ENCODE assay signal across 8 cellular contexts in genomic region chr1:27341525-27342252, GRCh38. TPM values are rescaled to one million over a fixed set of nuclear protein-coding genes. Genes with fewer than 3 reads are reported as not detected.
DNase-seq lines count a peak whose midpoint lies in the region; TF ChIP-seq lines count a peak whose summit lies in the region.

SYTL1 (plus strand) TSS chr1:27342022; CDS start chr1:27345335, 3,313 bp downstream.

- H2AFZ ChIP-seq in PC-9 = peak within 1 kb of the TSS; percentile 72; the same call in 1 of the 2 replicates

- DNase-seq in NCI-H2029 (lab: John Stamatoyannopoulos, UW) = peak; percentile 51
- DNase-seq in NCI-H2029 treated with DMSO at 0.1 percent for 48 hours (lab: John Stamatoyannopoulos, UW) = no peak
- peak; percentile 88 for DNase-seq in HPDE6-E6E7 (ENCODE audit: extremely low spot score)
- peak; percentile 64 to 82 for DNase-seq in PC-9
- DNase-seq in activated T-cell treated with anti-CD3 and anti-CD28 coated beads, Interleukin-2, amount 50 U/mL, for 24 hours = peak; percentile 79
- peak; percentile 30 for DNase-seq in fibroblast of gingiva (ENCODE audit: low read depth)
- peak; percentile 30 for DNase-seq in occipital lobe (lab: John Stamatoyannopoulos, UW)
- DNase-seq in sigmoid colon = no peak

- H3K27ac Mint-ChIP-seq in activated T-cell treated with anti-CD3 and anti-CD28 coated beads, Interleukin-2, amount 50 U/mL, for 24 hours = peak within 1 kb of the TSS; percentile 87

- no peaks in the 10 kb centered on the region for H3K36me3 ChIP-seq in PC-9 (ENCODE audit: low read depth)
- H3K36me3 ChIP-seq in sigmoid colon = peaks cover 0 to 16% (median 2%) of the 10 kb centered on the region in 4 donors

- POLR2A ChIA-PET in PC-9 (lab: Charles Lee; ENCODE audit: unreplicated experiment) = interaction anchor here (0.6 to 0.7 kb wide), 3 partner anchors 20 to 25 kb away, joined by 3 to 7 read pairs (median 4); partner anchors contain the start of gene MAP3K6

- peaks cover 22% of the 10 kb centered on the region for H3K36me3 Mint-ChIP-seq in activated T-cell treated with anti-CD3 and anti-CD28 coated beads, Interleukin-2, amount 50 U/mL, for 24 hours (ENCODE audit: low read depth)

- H3F3A ChIP-seq in PC-9 (ENCODE audit: insufficient read depth, low read depth) = peaks cover 23% of the 10 kb centered on the region; the same call in 1 of the 2 replicates

- TF ChIP-seq EP300 in sigmoid colon (IDR thresholded peaks at IDR 0.05) = no peak

- no TSS peak for BruUV-seq in PC-9 (replicated peaks; lab: Mats Ljungman, UMichigan)

- no peaks in the 10 kb centered on the region for H3K79me2 ChIP-seq in PC-9 (ENCODE audit: low read depth)

- H3K9me2 ChIP-seq in PC-9 (ENCODE audit: insufficient read depth) = no peaks in the 10 kb centered on the region

- no peaks in the 10 kb centered on the region for H3K9me3 Mint-ChIP-seq in activated T-cell treated with anti-CD3 and anti-CD28 coated beads, Interleukin-2, amount 50 U/mL, for 24 hours

- H3K27me3 Mint-ChIP-seq in activated T-cell treated with anti-CD3 and anti-CD28 coated beads, Interleukin-2, amount 50 U/mL, for 24 hours = no peaks in the 10 kb centered on the region

- H3K27me3 ChIP-seq in PC-9 (ENCODE audit: insufficient read depth, low read depth) = no peaks in the 10 kb centered on the region
- peaks cover 0 to under 1% (median 0%) of the 10 kb centered on the region in 3 donors for H3K27me3 ChIP-seq in sigmoid colon

- TF ChIP-seq CTCF in PC-9 (conservative IDR thresholded peaks at IDR 0.05) (no peak), sigmoid colon (IDR thresholded peaks at IDR 0.05) (no peak)

- peak within 1 kb of the TSS; percentile 79 for H3K4me3 Mint-ChIP-seq in activated T-cell treated with anti-CD3 and anti-CD28 coated beads, Interleukin-2, amount 50 U/mL, for 24 hours

- CTCF ChIA-PET in PC-9 (lab: Charles Lee) = no interaction called here

- H3K4me1 ChIP-seq in PC-9 (replicated peaks; ENCODE audit: insufficient read depth) = peaks cover 24% of the 10 kb centered on the region
- H3K4me1 ChIP-seq in sigmoid colon = no peaks in the 10 kb centered on the region

- H3K4me3 ChIP-seq in PC-9 (peak within 1 kb of the TSS; percentile 70), sigmoid colon (no peak within 1 kb of the TSS)

- no peaks in the 10 kb centered on the region for H4K20me1 ChIP-seq in PC-9 (ENCODE audit: insufficient read depth)

- H3K27ac ChIP-seq in PC-9 = peak within 1 kb of the TSS; percentile 77
- H3K27ac ChIP-seq in sigmoid colon = no peak within 1 kb of the TSS

- intact Hi-C loops in PC-9 (cut with micrococcal nuclease; ENCODE audit: unreplicated experiment) = no loop called here
- intact Hi-C loops in sigmoid colon (cut with DNase I) = no loop called here

- WGBS in sigmoid colon, 2 donors = 14 to 15% methylated on average over 22 of the region's 22 CpGs

- TF ChIP-seq POLR2A in sigmoid colon (IDR thresholded peaks at IDR 0.05) = no peak

- H3K4me2 ChIP-seq in PC-9 = peak within 1 kb of the TSS; percentile 97

- H3K9me3 ChIP-seq in PC-9 (ENCODE audit: insufficient read depth, low read depth) = no peaks in the 10 kb centered on the region
- H3K9me3 ChIP-seq in sigmoid colon = no peaks in the 10 kb centered on the region

- peaks cover 58% of the 10 kb centered on the region for H3K4me1 Mint-ChIP-seq in activated T-cell treated with anti-CD3 and anti-CD28 coated beads, Interleukin-2, amount 50 U/mL, for 24 hours (ENCODE audit: low read depth)

RNA-seq across cellular contexts. Expression of gene SYTL1, which starts in this region (rescaled TPM):
- total RNA-seq in PC-9 (2021) (43.7 and 49.8 TPM in 2 replicates), occipital lobe (not detected), sigmoid colon (1 to 10 TPM in 1 of 4 donors, under 1 TPM in 2, not detected in 1; 0.54 to 1.5 (median 0.55) TPM)
- polyA plus RNA-seq in sigmoid colon = 10 to 100 TPM in 1 of 3 donors, 1 to 10 TPM in 2; 3.2 to 25.9 (median 9.0) TPM

Comparison
In these comparisons a context has a peak if more than half of its experiments do, and no peak if none do; other contexts are left out.
1. RNA of gene SYTL1 (total RNA-seq): 43.7 to 49.8 TPM in PC-9; 0.54 to 1.5 TPM in sigmoid colon and not detected in occipital lobe (single experiment); every median in the first group is over 10 times any median in the second.
2. DNase-seq: peak in NCI-H2029 (single experiment), HPDE6-E6E7 (single experiment), PC-9 (2 of 2), activated T-cell treated with anti-CD3 and anti-CD28 coated beads, Interleukin-2, amount 50 U/mL, for 24 hours (single experiment) and fibroblast of gingiva (single experiment); none in NCI-H2029 treated with DMSO at 0.1 percent for 48 hours (single experiment) and sigmoid colon (single experiment).
3. Peak in DNase-seq in occipital lobe; RNA of the gene not detected or under 1 TPM.